In genomic region chr16:88750854-88751253, GRCh38 we compare ENCODE assay signal across 2 cellular contexts.
TF ChIP-seq lines count a peak whose summit lies in the region.

No MANE protein-coding gene starts in this region.

TF ChIP-seq in HEK293, 187 proteins besides CTCF, POLR2A, EP300 and RAD21:
- TF ChIP-seq ZNF148 (tag by site-specific recombination; IDR thresholded peaks at IDR 0.05; ENCODE audit: borderline replicate concordance): no peak
- TF ChIP-seq ZFHX2 (tag by site-specific recombination; conservative IDR thresholded peaks at IDR 0.05): 0 out of 2 replicates have a peak, but pooled peaks have one; percentile 5

TF ChIP-seq in K562, 482 proteins besides CTCF, POLR2A, EP300 and RAD21:
- TF ChIP-seq POLR2G (IDR thresholded peaks at IDR 0.05; ENCODE audit: low read depth, low read length) (peak; percentile 38; the same call in 1 of the 2 replicates), NFYB (IDR thresholded peaks at IDR 0.05; ENCODE audit: extremely low read depth, insufficient read length) (no peak), GABPB1 (CRISPR knock-in tag; IDR thresholded peaks at IDR 0.05) (no peak), ARID3B (CRISPR knock-in tag; IDR thresholded peaks at IDR 0.05; ENCODE audit: borderline replicate concordance) (no peak), ATF6 (CRISPR knock-in tag; IDR thresholded peaks at IDR 0.05) (no peak), CHD2 (IDR thresholded peaks at IDR 0.05; ENCODE audit: low read depth, low read length) (no peak)
